In the genomic region with DNA sequence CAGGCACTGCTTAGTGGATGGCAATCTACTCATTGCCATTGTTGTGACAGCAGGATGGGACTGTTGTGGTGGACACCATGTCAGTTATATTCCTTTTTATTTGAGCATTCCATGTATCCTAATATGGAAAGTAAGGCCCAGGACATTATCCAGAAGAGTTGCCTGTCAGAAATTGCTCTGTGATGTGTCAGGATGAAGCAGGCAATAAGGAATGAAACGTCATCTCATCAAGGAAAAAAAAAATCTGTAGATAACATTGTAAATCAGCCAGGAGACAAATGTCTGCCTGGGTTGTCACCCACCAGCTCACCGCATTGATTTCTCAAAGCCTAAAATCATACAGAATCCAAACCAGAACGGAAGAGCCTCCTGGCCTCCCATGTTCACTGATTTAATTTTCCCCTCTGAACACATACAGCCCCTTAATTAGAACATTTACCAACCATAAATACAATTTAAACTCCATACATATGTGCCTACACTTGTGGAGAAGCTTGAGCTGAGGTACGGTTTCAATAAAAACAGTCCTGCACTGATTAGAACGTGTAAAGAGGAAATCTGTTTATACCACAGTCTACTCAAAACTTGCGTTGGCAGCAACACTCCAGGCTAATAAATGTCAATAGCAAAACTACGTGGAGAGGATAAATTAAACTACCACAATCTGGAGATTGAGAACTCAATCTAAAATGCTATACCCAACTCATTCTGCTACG, we compare ENCODE assay signal across 16 cellular contexts.
DNase-seq lines count a peak whose midpoint lies in the region; ATAC-seq and TF ChIP-seq lines count a peak whose summit lies in the region.
"Had no signal": no experiment of that assay in that cellular context is flagged by ENCODE, and none has a peak within 500 bp of the region (broad histone marks: within the 10 kb centered on the region; RNA-seq: fewer than 3 reads in every experiment).

No MANE protein-coding gene starts in this region.

- no peak for ATAC-seq in GM21737 (IDR thresholded peaks at IDR 0.05; ENCODE audit: unreplicated experiment)

- H3K4me1 ChIP-seq in mesodermal cell (ENCODE audit: control insufficient read depth, insufficient read depth, low read length, poor library complexity, severe bottlenecking) = peaks cover 58% of the 10 kb centered on the region
- peaks cover 5% of the 10 kb centered on the region for H3K4me1 ChIP-seq in neural progenitor cell
- H3K4me1 ChIP-seq: suprapubic skin had no signal

- no peak overlapping the region for H2AFZ ChIP-seq in neural progenitor cell (replicated peaks)

- WGBS in mesodermal cell (ENCODE audit: insufficient coverage in 2 of 2), 2 experiments = 88% methylated on average over 7 of the region's 8 CpGs

- H3K9me3 Mint-ChIP-seq in neural progenitor cell = peaks cover under 1% of the 10 kb centered on the region
- H3K9me3 Mint-ChIP-seq: memory B cell had no signal

- no peak overlapping the region for H3K4me3 Mint-ChIP-seq in neural progenitor cell
- H3K4me3 Mint-ChIP-seq: memory B cell had no signal

- no peaks in the 10 kb centered on the region for H3K79me2 ChIP-seq in neural progenitor cell (ENCODE audit: low read depth)

- TF ChIP-seq CTCF in cardiac fibroblast (IDR thresholded peaks at IDR 0.05; ENCODE audit: low read depth, low read length) = no peak
- no peak for TF ChIP-seq CTCF in neural progenitor cell (IDR thresholded peaks at IDR 0.05)

- H3K9ac ChIP-seq in neural progenitor cell = no peak overlapping the region

- peaks cover 6% of the 10 kb centered on the region for H3K27me3 Mint-ChIP-seq in neural progenitor cell (ENCODE audit: insufficient read depth, low read depth)

- no peaks in the 10 kb centered on the region for H3F3A ChIP-seq in neural progenitor cell (ENCODE audit: low read depth)

- peaks cover 12% of the 10 kb centered on the region for H3K4me1 Mint-ChIP-seq in neural progenitor cell
- H3K4me1 Mint-ChIP-seq: memory B cell had no signal

- H3K36me3 ChIP-seq in mesodermal cell (ENCODE audit: control insufficient read depth, insufficient read depth, low read length) (no peaks in the 10 kb centered on the region), neural progenitor cell (no peaks in the 10 kb centered on the region)
- H3K36me3 ChIP-seq: cardiac muscle cell, ovary, suprapubic skin, WERI-Rb-1 had no signal

- H3K9me3 ChIP-seq in mesodermal cell (ENCODE audit: control insufficient read depth, low read length) (no peaks in the 10 kb centered on the region), neural progenitor cell (ENCODE audit: low read depth) (no peaks in the 10 kb centered on the region)
- H3K9me3 ChIP-seq: ovary, suprapubic skin had no signal

- H3K27ac ChIP-seq in mesodermal cell (ENCODE audit: low read depth, low read length, severe bottlenecking) (peak overlapping the region; percentile 77), neural progenitor cell (no peak overlapping the region)
- H3K27ac ChIP-seq: cardiac muscle cell, ovary, suprapubic skin, WERI-Rb-1 had no signal

- no peak overlapping the region for H3K27ac Mint-ChIP-seq in neural progenitor cell
- H3K27ac Mint-ChIP-seq: memory B cell had no signal

- H3K4me2 ChIP-seq in neural progenitor cell = no peak overlapping the region

- H4K20me1 ChIP-seq in neural progenitor cell (ENCODE audit: low read depth) = no peaks in the 10 kb centered on the region

- no peaks in the 10 kb centered on the region for H3K27me3 ChIP-seq in neural progenitor cell
- H3K27me3 ChIP-seq: cardiac muscle cell, ovary had no signal

- DNase-seq in AG20443 (ENCODE audit: low spot score) (peak; percentile 52), NCI-H226 (peak; percentile 82), cardiac fibroblast (ENCODE audit: low read depth in 2 of 2) (peak; percentile 51 to 81), hypothalamus (lab: John Stamatoyannopoulos, UW) (no peak), neural progenitor cell (ENCODE audit: low spot score) (no peak), occipital lobe (lab: John Stamatoyannopoulos, UW) (no peak)
- DNase-seq: activated gamma-delta T cell treated with Interleukin-2 at 50 U/mL for 16 hours, AML-193, NCI-H345, ovary had no signal

- H3K4me3 ChIP-seq in cardiac fibroblast (replicated peaks in 1 of 2; ENCODE audit: low read depth in 2 of 2, low read length in 2 of 2) (no peak overlapping the region), mesodermal cell (ENCODE audit: extremely low read depth, insufficient read depth, low read length, poor library complexity, severe bottlenecking) (no peak overlapping the region), neural progenitor cell (no peak overlapping the region)
- H3K4me3 ChIP-seq: cardiac muscle cell, ovary, suprapubic skin had no signal

- H3K36me3 Mint-ChIP-seq in neural progenitor cell = no peaks in the 10 kb centered on the region
- H3K36me3 Mint-ChIP-seq: memory B cell had no signal

Comparison
In these comparisons a context has a peak if more than half of its experiments do, and no peak if none do; other contexts are left out.
1. DNase-seq: peak in AG20443 (single experiment), NCI-H226 (single experiment) and cardiac fibroblast (2 of 2); none in hypothalamus (0 of 51), neural progenitor cell (single experiment) and occipital lobe (single experiment).